Comparison of ENCODE assay signal across 10 cellular contexts in the genomic region with DNA sequence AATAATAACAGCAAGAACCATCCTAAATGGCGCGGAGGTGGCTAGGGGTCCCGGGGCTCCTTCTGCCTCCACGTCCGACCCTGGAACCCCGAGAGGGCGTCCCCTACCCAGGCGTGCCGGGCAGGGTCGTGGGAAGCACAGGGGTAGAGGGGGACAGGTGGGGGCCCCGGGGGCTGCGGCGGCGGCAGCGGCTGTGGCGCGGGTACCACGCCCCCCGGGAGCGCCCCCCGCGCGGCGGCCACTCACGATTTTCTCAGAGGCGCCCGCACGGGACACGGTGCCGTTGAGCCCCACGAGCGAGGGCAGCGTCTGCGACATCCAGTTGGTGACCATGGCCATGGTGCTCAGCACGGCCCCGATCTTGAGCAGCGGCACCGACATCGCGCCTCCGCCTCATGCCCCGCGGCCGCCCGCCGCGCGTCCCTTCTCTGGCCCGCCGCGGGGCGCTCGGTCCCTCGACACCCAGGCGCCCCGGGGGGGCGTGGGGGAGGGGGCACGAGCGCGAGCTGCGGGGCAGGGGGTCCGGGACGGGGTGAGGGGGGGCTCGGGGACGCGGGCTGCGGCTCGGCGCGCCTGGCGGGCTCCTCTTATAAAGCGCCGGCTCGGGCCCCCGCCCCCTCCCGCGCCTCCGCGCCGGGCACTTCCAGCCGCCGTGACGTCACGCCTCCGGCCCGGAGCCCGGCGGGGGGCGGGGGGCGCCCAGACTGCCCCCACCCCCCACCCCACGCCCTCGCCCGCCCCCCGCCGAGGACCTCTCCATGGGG. TPM values are rescaled to one million over a fixed set of nuclear protein-coding genes. Genes with fewer than 3 reads are reported as not detected.
A peak's percentile ranks its signal among the peaks of the same experiment; 100 is the strongest.
DNase-seq lines count a peak whose midpoint lies in the region; ATAC-seq and TF ChIP-seq lines count a peak whose summit lies in the region.
"Had no signal": no experiment of that assay in that cellular context is flagged by ENCODE, and none has a peak within 500 bp of the region (broad histone marks: within the 10 kb centered on the region; RNA-seq: fewer than 3 reads in every experiment).

No MANE protein-coding gene starts in this region.

- H3K27ac Mint-ChIP-seq in CD14-positive monocyte: no peak overlapping the region

- peaks cover 0 to 20% (median 8%) of the 10 kb centered on the region in 7 donors for H3K9me3 Mint-ChIP-seq in CD14-positive monocyte
- H3K9me3 Mint-ChIP-seq: naive thymus-derived CD8-positive, alpha-beta T cell had no signal

- no peak overlapping the region for H3K9ac ChIP-seq in colonic mucosa (ENCODE audit: low read depth in 2 of 2, low read length in 2 of 2)

- intact Hi-C loops in colonic mucosa (cut with DNase I) (no loop called here), CD14-positive monocyte (cut with micrococcal nuclease) (no loop called here)

- H3K4me3 ChIP-seq in H7 (ENCODE audit: insufficient read depth, low read depth, low read length): peak overlapping the region; percentile 66
- H3K4me3 ChIP-seq in colonic mucosa: peak overlapping the region; percentile 37

- in situ Hi-C loops in ACHN (cut with HindIII; ENCODE audit: low pct_ligation_motif_present, low pct_unique_long_range_greater_than_20kb, low sequenced_read_pairs): no loop called here

- peaks cover 35 to 55% (median 40%) of the 10 kb centered on the region in 3 donors for H3K27me3 Mint-ChIP-seq in CD14-positive monocyte (ENCODE audit: low read depth in 3 of 3)

- no peak overlapping the region for H3K4me3 Mint-ChIP-seq in CD14-positive monocyte

- peaks cover 13% of the 10 kb centered on the region for H3K27me3 ChIP-seq in H7 (ENCODE audit: control insufficient read depth, insufficient read depth, low read length)
- peaks cover 20% of the 10 kb centered on the region for H3K27me3 ChIP-seq in colonic mucosa

- peaks cover 0 to 2% of the 10 kb centered on the region in 2 donors for H3K36me3 Mint-ChIP-seq in CD14-positive monocyte

- TF ChIP-seq CTCF in colonic mucosa (IDR thresholded peaks at IDR 0.05) (no peak), GM10266 (IDR thresholded peaks at IDR 0.05; ENCODE audit: control insufficient read depth, insufficient read depth, low read depth, missing control alignments) (no peak), CD14-positive monocyte (IDR thresholded peaks at IDR 0.05) (no peak)

- peaks cover 8% of the 10 kb centered on the region for H3K4me1 Mint-ChIP-seq in CD14-positive monocyte

- H3K4me1 ChIP-seq in colonic mucosa: no peaks in the 10 kb centered on the region

- no peaks in the 10 kb centered on the region for H3K9me3 ChIP-seq in colonic mucosa

- no peak for ATAC-seq in GM19397 (IDR thresholded peaks at IDR 0.05; ENCODE audit: unreplicated experiment)
- ATAC-seq in HG03378 (IDR thresholded peaks at IDR 0.05; ENCODE audit: unreplicated experiment): no peak

- DNase-seq in ACHN (peak; percentile 14), H7 (peak; percentile 92), colonic mucosa (no peak), midbrain (lab: John Stamatoyannopoulos, UW) (peak; percentile 12), GM10266 (ENCODE audit: extremely low spot score) (no peak), CD14-positive monocyte (ENCODE audit: low spot score) (no peak)
- DNase-seq: NCI-H1694 treated with DMSO at 0.1 percent for 48 hours had no signal

- H3K27ac ChIP-seq in colonic mucosa: no peak overlapping the region

- H3K36me3 ChIP-seq in H7 (replicated peaks; ENCODE audit: control insufficient read depth, insufficient read depth, low read length): no peaks in the 10 kb centered on the region
- H3K36me3 ChIP-seq in colonic mucosa: no peaks in the 10 kb centered on the region

RNA-seq across cellular contexts. Expression of a gene that starts 22.9 kb away (rescaled TPM):
- 40.0 and 63.4 TPM in 2 replicates for total RNA-seq in H7 (2014; rRNA removed; shearing (Covaris generic))
- 1 to 10 TPM; 1.2 to 1.9 TPM for total RNA-seq in colonic mucosa
- polyA plus RNA-seq in CD14-positive monocyte: not detected

Comparison
In these comparisons a context has a peak if more than half of its experiments do, and no peak if none do; other contexts are left out.
1. DNase-seq: peak in ACHN (single experiment), H7 (single experiment) and midbrain (single experiment); none in colonic mucosa (single experiment), GM10266 (single experiment) and CD14-positive monocyte (single experiment).
2. RNA of a gene that starts 22.9 kb away (total RNA-seq): 40.0 to 63.4 TPM in H7; 1.2 to 1.9 TPM in colonic mucosa; every median in the first group is over 10 times any median in the second.